12 cellular contexts compared by ENCODE assay signal in the genomic region with DNA sequence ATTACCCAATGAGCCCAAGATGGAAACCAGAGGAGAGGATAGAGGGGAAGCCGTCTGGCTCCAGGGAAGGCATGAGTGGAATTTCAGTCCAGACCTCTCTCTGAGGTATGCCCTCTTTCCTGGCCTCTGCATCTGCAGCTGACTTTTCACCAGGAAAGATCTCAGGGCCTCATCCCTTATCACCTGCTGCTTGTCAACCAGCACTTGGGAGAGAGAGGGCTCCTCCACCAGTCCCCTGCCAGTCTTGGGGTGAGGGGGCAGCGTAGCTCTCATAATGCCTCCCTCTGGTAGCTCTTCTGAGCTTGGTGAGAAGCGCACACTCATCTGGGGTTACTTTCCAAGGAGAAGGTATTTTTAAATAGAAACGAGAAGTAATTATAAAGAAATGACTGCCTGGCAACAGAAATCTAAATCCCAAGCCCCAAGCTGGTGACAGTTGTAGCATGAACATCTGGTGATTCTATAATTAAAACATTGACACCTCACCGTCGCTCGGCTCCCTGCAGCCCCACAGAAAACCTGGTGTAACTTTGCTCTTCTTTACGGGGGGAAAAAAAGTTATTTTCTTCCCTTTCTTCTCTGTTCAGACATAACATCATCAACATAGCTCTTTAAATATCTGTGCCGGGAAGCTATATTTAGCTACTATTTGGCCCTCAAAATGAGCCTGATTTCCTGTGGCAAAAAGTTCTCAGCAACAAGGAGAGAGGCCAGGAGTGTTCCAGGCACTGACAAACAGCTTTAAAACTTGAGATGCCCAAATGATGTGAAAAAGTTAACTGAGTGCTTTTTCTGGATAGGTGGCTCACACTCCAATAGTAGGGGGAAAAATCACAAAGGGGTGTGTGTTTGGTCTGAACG. TPM values are rescaled to one million over a fixed set of nuclear protein-coding genes. Genes with fewer than 3 reads are reported as not detected.
DNase-seq lines count a peak whose midpoint lies in the region; ATAC-seq and TF ChIP-seq lines count a peak whose summit lies in the region.
"Had no signal": no experiment of that assay in that cellular context is flagged by ENCODE, and none has a peak within 500 bp of the region (broad histone marks: within the 10 kb centered on the region; RNA-seq: fewer than 3 reads in every experiment).

No MANE protein-coding gene starts in this region.

- peaks cover 0 to 12% (median 0%) of the 10 kb centered on the region in 3 donors for H3K9me3 ChIP-seq in tibial artery

- H3K27me3 ChIP-seq in tibial artery, result no peaks in the 10 kb centered on the region

- peak overlapping the region; percentile 82 to 86 for H3K27ac ChIP-seq in tibial artery
- H3K27ac ChIP-seq: 22Rv1 had no signal

- no peak overlapping the region for H3K4me3 ChIP-seq in astrocyte of the spinal cord (ENCODE audit: low read depth, low read length)
- H3K4me3 ChIP-seq in tibial artery, result peak overlapping the region; percentile 6 to 32

- H3K36me3 ChIP-seq in tibial artery, result no peaks in the 10 kb centered on the region

- in situ Hi-C loops in astrocyte of the spinal cord (cut with HindIII; ENCODE audit: low sequenced_read_pairs), result no loop called here

- ATAC-seq in left lobe of liver, result peak; percentile 10
- no peak for ATAC-seq in GM18907 (IDR thresholded peaks at IDR 0.05; ENCODE audit: unreplicated experiment)

- TF ChIP-seq CTCF in astrocyte of the spinal cord (IDR thresholded peaks at IDR 0.05; ENCODE audit: low read depth, low read length) (no peak), tibial artery (IDR thresholded peaks at IDR 0.05) (no peak)

- DNase-seq in DMS 273 (lab: John Stamatoyannopoulos, UW; ENCODE audit: unreplicated experiment), result peak; percentile 66
- DNase-seq in DMS 273 treated with DMSO at 0.1 percent for 48 hours (lab: John Stamatoyannopoulos, UW), result no peak
- DNase-seq in astrocyte of the spinal cord (ENCODE audit: low read depth, low spot score), result peak; percentile 67
- DNase-seq in left lobe of liver (ENCODE audit: low spot score), result no peak
- DNase-seq in tibial artery, result peak in 1 of 2 donors; percentile 30
- DNase-seq in NCI-H345 (lab: John Stamatoyannopoulos, UW), result no peak
- no peak for DNase-seq in NCI-H2227 (lab: John Stamatoyannopoulos, UW; ENCODE audit: unreplicated experiment)
- DNase-seq: activated CD4-positive, alpha-beta T cell treated with anti-CD3 and anti-CD28 coated beads, Interleukin-2, amount 50 U/mL, for 4 hours; NCI-H82; stimulated activated CD4-positive, alpha-beta T cell treated with anti-CD3 and anti-CD28 coated beads, Interleukin-1b, Interleukin-23, amount 100 ng/mL, for 48 hours had no signal

- intact Hi-C loops in tibial artery (cut with DNase I; ENCODE audit: low total_unique reads), result no loop called here

- peaks cover 0 to 69% (median 44%) of the 10 kb centered on the region in 4 donors for H3K4me1 ChIP-seq in tibial artery

RNA-seq across cellular contexts. Expression of gene HIP1, which starts 26.9 kb away (rescaled TPM):
- 20.3 TPM for total RNA-seq in left lobe of liver

Comparison
In these comparisons a context has a peak if more than half of its experiments do, and no peak if none do; other contexts are left out.
1. DNase-seq: peak in DMS 273 (single experiment) and astrocyte of the spinal cord (single experiment); none in DMS 273 treated with DMSO at 0.1 percent for 48 hours (single experiment), left lobe of liver (single experiment), NCI-H345 (single experiment) and NCI-H2227 (single experiment).